ENCODE assay signal across 1 cellular context in genomic region chr1:944341-945325, GRCh38.
TF ChIP-seq lines count a peak whose summit lies in the region.

No MANE protein-coding gene starts in this region.

TF ChIP-seq in HEK293, 187 proteins besides CTCF, POLR2A, EP300 and RAD21 (continued from another document):
- TF ChIP-seq ZNF513 (tag by site-specific recombination; IDR thresholded peaks at IDR 0.05) (peak; percentile 71), SP7 (tag by site-specific recombination; IDR thresholded peaks at IDR 0.05) (peak; percentile 82), ZEB2 (tag by site-specific recombination; IDR thresholded peaks at IDR 0.05) (0 out of 2 replicates have a peak, but pooled peaks have one; percentile 37), ZSCAN5A (tag by site-specific recombination; IDR thresholded peaks at IDR 0.05) (no peak), ZNF274 (IDR thresholded peaks at IDR 0.05; ENCODE audit: low read length) (no peak), ZNF274 (tag by site-specific recombination; IDR thresholded peaks at IDR 0.05; ENCODE audit: borderline replicate concordance) (no peak), KLF10 (tag by site-specific recombination; IDR thresholded peaks at IDR 0.05) (peak; percentile 86; the same call in 1 of the 2 replicates), ZNF629 (tag by site-specific recombination; IDR thresholded peaks at IDR 0.05) (peak; percentile 90), KLF1 (tag by site-specific recombination; IDR thresholded peaks at IDR 0.05) (peak; percentile 95), ZSCAN30 (tag by site-specific recombination; IDR thresholded peaks at IDR 0.05) (peak; percentile 26; the same call in 1 of the 2 replicates), ZNF580 (tag by site-specific recombination; IDR thresholded peaks at IDR 0.05) (no peak), GLIS1 (tag by site-specific recombination; IDR thresholded peaks at IDR 0.05) (peak; percentile 97), ZNF366 (tag by site-specific recombination; conservative IDR thresholded peaks at IDR 0.05) (peak; percentile 5; the same call in 1 of the 2 replicates), TRIM28 (IDR thresholded peaks at IDR 0.05; ENCODE audit: borderline replicate concordance, low read length) (0 out of 2 replicates have a peak, but pooled peaks have one; percentile 2), IKZF3 (tag by site-specific recombination; IDR thresholded peaks at IDR 0.05) (0 out of 2 replicates have a peak, but pooled peaks have one; percentile 7), ZFHX2 (tag by site-specific recombination; conservative IDR thresholded peaks at IDR 0.05) (peak; percentile 81), ZNF311 (tag by site-specific recombination; IDR thresholded peaks at IDR 0.05; ENCODE audit: borderline replicate concordance) (no peak), BCL11A (tag by site-specific recombination; IDR thresholded peaks at IDR 0.05; ENCODE audit: low read depth) (no peak; the same call in none of the 2 replicates), SCRT2 (tag by site-specific recombination; IDR thresholded peaks at IDR 0.05) (peak; percentile 23; the same call in 1 of the 2 replicates), OSR2 (tag by site-specific recombination; IDR thresholded peaks at IDR 0.05) (peak; percentile 25; the same call in 1 of the 2 replicates)
- TF ChIP-seq, protein P1, sequence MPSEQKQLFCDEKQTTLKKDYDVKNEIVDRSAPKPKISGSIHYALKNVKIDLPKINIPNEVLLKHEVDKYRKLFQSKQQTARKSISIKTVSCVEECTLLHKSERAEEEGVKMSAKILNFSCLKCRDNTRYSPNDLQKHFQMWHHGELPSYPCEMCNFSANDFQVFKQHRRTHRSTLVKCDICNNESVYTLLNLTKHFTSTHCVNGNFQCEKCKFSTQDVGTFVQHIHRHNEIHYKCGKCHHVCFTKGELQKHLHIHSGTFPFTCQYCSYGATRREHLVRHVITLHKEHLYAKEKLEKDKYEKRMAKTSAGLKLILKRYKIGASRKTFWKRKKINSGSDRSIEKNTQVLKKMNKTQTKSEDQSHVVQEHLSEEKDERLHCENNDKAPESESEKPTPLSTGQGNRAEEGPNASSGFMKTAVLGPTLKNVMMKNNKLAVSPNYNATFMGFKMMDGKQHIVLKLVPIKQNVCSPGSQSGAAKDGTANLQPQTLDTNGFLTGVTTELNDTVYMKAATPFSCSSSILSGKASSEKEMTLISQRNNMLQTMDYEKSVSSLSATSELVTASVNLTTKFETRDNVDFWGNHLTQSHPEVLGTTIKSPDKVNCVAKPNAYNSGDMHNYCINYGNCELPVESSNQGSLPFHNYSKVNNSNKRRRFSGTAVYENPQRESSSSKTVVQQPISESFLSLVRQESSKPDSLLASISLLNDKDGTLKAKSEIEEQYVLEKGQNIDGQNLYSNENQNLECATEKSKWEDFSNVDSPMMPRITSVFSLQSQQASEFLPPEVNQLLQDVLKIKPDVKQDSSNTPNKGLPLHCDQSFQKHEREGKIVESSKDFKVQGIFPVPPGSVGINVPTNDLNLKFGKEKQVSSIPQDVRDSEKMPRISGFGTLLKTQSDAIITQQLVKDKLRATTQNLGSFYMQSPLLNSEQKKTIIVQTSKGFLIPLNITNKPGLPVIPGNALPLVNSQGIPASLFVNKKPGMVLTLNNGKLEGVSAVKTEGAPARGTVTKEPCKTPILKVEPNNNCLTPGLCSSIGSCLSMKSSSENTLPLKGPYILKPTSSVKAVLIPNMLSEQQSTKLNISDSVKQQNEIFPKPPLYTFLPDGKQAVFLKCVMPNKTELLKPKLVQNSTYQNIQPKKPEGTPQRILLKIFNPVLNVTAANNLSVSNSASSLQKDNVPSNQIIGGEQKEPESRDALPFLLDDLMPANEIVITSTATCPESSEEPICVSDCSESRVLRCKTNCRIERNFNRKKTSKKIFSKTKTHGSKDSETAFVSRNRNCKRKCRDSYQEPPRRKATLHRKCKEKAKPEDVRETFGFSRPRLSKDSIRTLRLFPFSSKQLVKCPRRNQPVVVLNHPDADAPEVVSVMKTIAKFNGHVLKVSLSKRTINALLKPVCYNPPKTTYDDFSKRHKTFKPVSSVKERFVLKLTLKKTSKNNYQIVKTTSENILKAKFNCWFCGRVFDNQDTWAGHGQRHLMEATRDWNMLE (tag by site-specific recombination; conservative IDR thresholded peaks at IDR 0.05; ENCODE audit: low read depth), result no peak
- TF ChIP-seq, protein P2, sequence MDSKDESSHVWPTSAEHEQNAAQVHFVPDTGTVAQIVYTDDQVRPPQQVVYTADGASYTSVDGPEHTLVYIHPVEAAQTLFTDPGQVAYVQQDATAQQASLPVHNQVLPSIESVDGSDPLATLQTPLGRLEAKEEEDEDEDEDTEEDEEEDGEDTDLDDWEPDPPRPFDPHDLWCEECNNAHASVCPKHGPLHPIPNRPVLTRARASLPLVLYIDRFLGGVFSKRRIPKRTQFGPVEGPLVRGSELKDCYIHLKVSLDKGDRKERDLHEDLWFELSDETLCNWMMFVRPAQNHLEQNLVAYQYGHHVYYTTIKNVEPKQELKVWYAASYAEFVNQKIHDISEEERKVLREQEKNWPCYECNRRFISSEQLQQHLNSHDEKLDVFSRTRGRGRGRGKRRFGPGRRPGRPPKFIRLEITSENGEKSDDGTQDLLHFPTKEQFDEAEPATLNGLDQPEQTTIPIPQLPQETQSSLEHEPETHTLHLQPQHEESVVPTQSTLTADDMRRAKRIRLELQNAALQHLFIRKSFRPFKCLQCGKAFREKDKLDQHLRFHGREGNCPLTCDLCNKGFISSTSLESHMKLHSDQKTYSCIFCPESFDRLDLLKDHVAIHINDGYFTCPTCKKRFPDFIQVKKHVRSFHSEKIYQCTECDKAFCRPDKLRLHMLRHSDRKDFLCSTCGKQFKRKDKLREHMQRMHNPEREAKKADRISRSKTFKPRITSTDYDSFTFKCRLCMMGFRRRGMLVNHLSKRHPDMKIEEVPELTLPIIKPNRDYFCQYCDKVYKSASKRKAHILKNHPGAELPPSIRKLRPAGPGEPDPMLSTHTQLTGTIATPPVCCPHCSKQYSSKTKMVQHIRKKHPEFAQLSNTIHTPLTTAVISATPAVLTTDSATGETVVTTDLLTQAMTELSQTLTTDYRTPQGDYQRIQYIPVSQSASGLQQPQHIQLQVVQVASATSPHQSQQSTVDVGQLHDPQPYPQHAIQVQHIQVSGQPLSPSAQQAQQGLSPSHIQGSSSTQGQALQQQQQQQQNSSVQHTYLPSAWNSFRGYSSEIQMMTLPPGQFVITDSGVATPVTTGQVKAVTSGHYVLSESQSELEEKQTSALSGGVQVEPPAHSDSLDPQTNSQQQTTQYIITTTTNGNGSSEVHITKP (tag by site-specific recombination; IDR thresholded peaks at IDR 0.05), result peak; percentile 97
- TF ChIP-seq, protein P3, sequence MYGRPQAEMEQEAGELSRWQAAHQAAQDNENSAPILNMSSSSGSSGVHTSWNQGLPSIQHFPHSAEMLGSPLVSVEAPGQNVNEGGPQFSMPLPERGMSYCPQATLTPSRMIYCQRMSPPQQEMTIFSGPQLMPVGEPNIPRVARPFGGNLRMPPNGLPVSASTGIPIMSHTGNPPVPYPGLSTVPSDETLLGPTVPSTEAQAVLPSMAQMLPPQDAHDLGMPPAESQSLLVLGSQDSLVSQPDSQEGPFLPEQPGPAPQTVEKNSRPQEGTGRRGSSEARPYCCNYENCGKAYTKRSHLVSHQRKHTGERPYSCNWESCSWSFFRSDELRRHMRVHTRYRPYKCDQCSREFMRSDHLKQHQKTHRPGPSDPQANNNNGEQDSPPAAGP (tag by site-specific recombination; IDR thresholded peaks at IDR 0.05), result peak; percentile 87
- TF ChIP-seq, protein P4, sequence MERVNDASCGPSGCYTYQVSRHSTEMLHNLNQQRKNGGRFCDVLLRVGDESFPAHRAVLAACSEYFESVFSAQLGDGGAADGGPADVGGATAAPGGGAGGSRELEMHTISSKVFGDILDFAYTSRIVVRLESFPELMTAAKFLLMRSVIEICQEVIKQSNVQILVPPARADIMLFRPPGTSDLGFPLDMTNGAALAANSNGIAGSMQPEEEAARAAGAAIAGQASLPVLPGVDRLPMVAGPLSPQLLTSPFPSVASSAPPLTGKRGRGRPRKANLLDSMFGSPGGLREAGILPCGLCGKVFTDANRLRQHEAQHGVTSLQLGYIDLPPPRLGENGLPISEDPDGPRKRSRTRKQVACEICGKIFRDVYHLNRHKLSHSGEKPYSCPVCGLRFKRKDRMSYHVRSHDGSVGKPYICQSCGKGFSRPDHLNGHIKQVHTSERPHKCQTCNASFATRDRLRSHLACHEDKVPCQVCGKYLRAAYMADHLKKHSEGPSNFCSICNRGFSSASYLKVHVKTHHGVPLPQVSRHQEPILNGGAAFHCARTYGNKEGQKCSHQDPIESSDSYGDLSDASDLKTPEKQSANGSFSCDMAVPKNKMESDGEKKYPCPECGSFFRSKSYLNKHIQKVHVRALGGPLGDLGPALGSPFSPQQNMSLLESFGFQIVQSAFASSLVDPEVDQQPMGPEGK (tag by site-specific recombination; IDR thresholded peaks at IDR 0.05), result peak; percentile 20; the same call in 1 of the 2 replicates
